In genomic region chr3:138329127-138329983, GRCh38 we compare ENCODE assay signal across 8 cellular contexts. TPM values are rescaled to one million over a fixed set of nuclear protein-coding genes. Genes with fewer than 3 reads are reported as not detected.
A peak's percentile ranks its signal among the peaks of the same experiment; 100 is the strongest.
DNase-seq lines count a peak whose midpoint lies in the region; ATAC-seq and TF ChIP-seq lines count a peak whose summit lies in the region.

TSS of gene NME9 (minus strand) at chr3:138329851. CDS start at chr3:138329335, 516 bp downstream.

- H3K27me3 ChIP-seq in Panc1 (ENCODE audit: control insufficient read depth, insufficient read depth, low read length) (peaks cover 19% of the 10 kb centered on the region), esophagus squamous epithelium (no peaks in the 10 kb centered on the region), muscle layer of colon (ENCODE audit: control insufficient read depth in 1 of 2, insufficient read depth in 2 of 2, low read length in 2 of 2) (no peaks in the 10 kb centered on the region)

- H3K4me3 ChIP-seq in Panc1 (ENCODE audit: low read depth in 2 of 2, low read length in 2 of 2) (peak within 1 kb of the TSS; percentile 60 to 69), esophagus squamous epithelium (peak within 1 kb of the TSS; percentile 36 to 88 (median 59)), muscle layer of colon (ENCODE audit: low read depth in 1 of 2, low read length in 2 of 2) (peak within 1 kb of the TSS; percentile 65 to 75)

- in situ Hi-C loops in Caki2 (cut with HindIII; ENCODE audit: low pct_unique_long_range_greater_than_20kb, low sequenced_read_pairs), result no loop called here
- in situ Hi-C loops in KBM-7 (cut with MboI; ENCODE audit: low pct_unique_long_range_greater_than_20kb, low sequenced_read_pairs), result no loop called here
- in situ Hi-C loops in Panc1 (cut with HindIII; ENCODE audit: low pct_unique_long_range_greater_than_20kb, low sequenced_read_pairs), result no loop called here

- 0% methylated on average over 20 to 22 of the region's 62 CpGs for WGBS in esophagus squamous epithelium, 2 donors

- TF ChIP-seq CTCF in Panc1 (IDR thresholded peaks at IDR 0.05) (peak; percentile 89), esophagus squamous epithelium (IDR thresholded peaks at IDR 0.05) (peak in 5 of 6 experiments; percentile 11 to 49 (median 33))

- H3K9me3 ChIP-seq in Panc1 (ENCODE audit: control insufficient read depth, insufficient read depth, low read depth, low read length) (no peaks in the 10 kb centered on the region), esophagus squamous epithelium (no peaks in the 10 kb centered on the region), muscle layer of colon (ENCODE audit: low read length) (no peaks in the 10 kb centered on the region)

- H3K36me3 ChIP-seq in Panc1 (ENCODE audit: control insufficient read depth, insufficient read depth, low read length) (no peaks in the 10 kb centered on the region), esophagus squamous epithelium (no peaks in the 10 kb centered on the region), muscle layer of colon (ENCODE audit: insufficient read depth, low read length) (no peaks in the 10 kb centered on the region)

- POLR2A ChIA-PET in Panc1 (lab: Charles Lee), result no interaction called here

- no peak for TF ChIP-seq POLR2A in esophagus squamous epithelium (IDR thresholded peaks at IDR 0.05)

- CTCF ChIA-PET in Panc1 (lab: Charles Lee), result no interaction called here

- no peak within 1 kb of the TSS for H3K9ac ChIP-seq in muscle layer of colon (ENCODE audit: low read length)

- peak; percentile 84 for DNase-seq in Caki2 (ENCODE audit: low read depth)
- peak; percentile 87 for DNase-seq in KBM-7
- peak; percentile 32 for DNase-seq in Panc1 (ENCODE audit: low read depth, low spot score)
- peak; percentile 87 to 91 for DNase-seq in activated T-cell treated with anti-CD3 and anti-CD28 coated beads, Interleukin-2, amount 50 U/mL, for 48 hours
- DNase-seq in esophagus squamous epithelium (lab: John Stamatoyannopoulos, UW), result peak; percentile 27
- DNase-seq in stimulated activated CD8-positive, alpha-beta memory T cell treated with anti-CD3 and anti-CD28 coated beads, Interleukin-7, amount 100 ng/mL, for 1 hour (ENCODE audit: low read depth in 2 of 2), result peak; percentile 75 to 78

- intact Hi-C loops in Panc1 (cut with micrococcal nuclease; ENCODE audit: unreplicated experiment) (loop anchor here (5.0 kb wide), 1 partner anchor 147 kb away; no protein-coding TSS in a partner anchor), esophagus squamous epithelium (cut with DNase I) (no loop called here)

- ATAC-seq in GM21576 (IDR thresholded peaks at IDR 0.05; ENCODE audit: unreplicated experiment) (peak; percentile 84), Panc1 (peak; percentile 91)

- BruUV-seq in Panc1 (replicated peaks; lab: Mats Ljungman, UMichigan), result no TSS peak

- H3K4me1 ChIP-seq in Panc1 (ENCODE audit: control insufficient read depth, insufficient read depth, low read length) (peaks cover 7% of the 10 kb centered on the region; the same call in 1 of the 2 replicates), esophagus squamous epithelium (peaks cover 10 to 35% (median 13%) of the 10 kb centered on the region in 3 donors), muscle layer of colon (ENCODE audit: insufficient read depth, low read length) (peaks cover 8% of the 10 kb centered on the region)

- peak within 1 kb of the TSS; percentile 24; the same call in 1 of the 2 replicates for H3K27ac ChIP-seq in Panc1 (ENCODE audit: low read length)
- H3K27ac ChIP-seq in esophagus squamous epithelium, result peak within 1 kb of the TSS in 3 of 4 donors; percentile 57 to 60 (median 59)
- H3K27ac ChIP-seq in muscle layer of colon (ENCODE audit: low read depth, low read length), result peak within 1 kb of the TSS; percentile 73

RNA-seq across cellular contexts. Expression of gene NME9, which starts in this region (rescaled TPM):
- total RNA-seq in Caki2 (2014; rRNA removed; shearing (Covaris generic); ENCODE audit: low replicate concordance), result 0.57 TPM in 1 of 2 replicates, not detected in the other
- total RNA-seq in Panc1 (2021; ENCODE audit: unreplicated experiment) (not detected), esophagus squamous epithelium (1 to 10 TPM in 1 of 4 donors, not detected in 3; 1.3 TPM)
- polyA plus RNA-seq in Panc1 (2012; ENCODE audit: insufficient read length), result 0.15 TPM

Comparison
In these comparisons a context has a peak if more than half of its experiments do, and no peak if none do; other contexts are left out.
1. Peak in every context shown above with its lines: DNase-seq, ATAC-seq, H3K4me3 ChIP-seq and H3K27ac ChIP-seq.
2. Peak in DNase-seq in Caki2; RNA of the gene not detected or under 1 TPM.
3. Peak in DNase-seq, ATAC-seq, H3K4me3 ChIP-seq and H3K27ac ChIP-seq in Panc1; RNA of the gene not detected or under 1 TPM.
4. DNase-seq: peak in every context shown above with its lines; median percentile 89 in activated T-cell treated with anti-CD3 and anti-CD28 coated beads, Interleukin-2, amount 50 U/mL, for 48 hours; 87 in KBM-7; 84 in Caki2; 76 in stimulated activated CD8-positive, alpha-beta memory T cell treated with anti-CD3 and anti-CD28 coated beads, Interleukin-7, amount 100 ng/mL, for 1 hour; 32 in Panc1; 27 in esophagus squamous epithelium.